20 cellular contexts compared by ENCODE assay signal in genomic region chr1:108142258-108142657, GRCh38.
"Had no signal": no experiment of that assay in that cellular context is flagged by ENCODE, and none has a peak within 500 bp of the region (broad histone marks: within the 10 kb centered on the region; RNA-seq: fewer than 3 reads in every experiment).

No MANE protein-coding gene starts in this region.

- H3K4me1 Mint-ChIP-seq: naive B cell, nephron progenitor cell had no signal

- ATAC-seq: left colon; left ventricle myocardium superior; right cardiac atrium; stimulated activated naive CD8-positive, alpha-beta T cell treated with anti-CD3 and anti-CD28 coated beads, Interleukin-15, Interleukin-2, amounts not matched to agents 100 U/mL and 50 U/mL, for 24 hours had no signal

- H3K9me3 ChIP-seq: esophagus squamous epithelium, thyroid gland had no signal

- H3K79me2 ChIP-seq: hepatocyte had no signal

- FAIRE-seq: urothelium cell line had no signal

- DNase-seq: effector memory CD4-positive, alpha-beta T cell; esophagus squamous epithelium; head of caudate nucleus; left colon; left ventricle myocardium superior; mesendoderm; naive B cell; nephron progenitor cell; posterior cingulate gyrus; right cardiac atrium; stimulated activated CD4-positive, alpha-beta T cell treated with anti-CD3 and anti-CD28 coated beads, Interleukin-4, amount 100 ng/mL, for 1 hour; stimulated activated CD8-positive, alpha-beta memory T cell treated with anti-CD3 and anti-CD28 coated beads, Interleukin-4, amount 100 ng/mL, for 48 hours; stimulated activated naive CD8-positive, alpha-beta T cell treated with anti-CD3 and anti-CD28 coated beads, Interleukin-15, Interleukin-2, amounts not matched to agents 100 U/mL and 50 U/mL, for 24 hours; thyroid gland had no signal

- H3K27me3 Mint-ChIP-seq: naive B cell, type B pancreatic cell had no signal

- H3K4me3 ChIP-seq: esophagus squamous epithelium, hepatocyte, lung, suprapubic skin, thyroid gland had no signal

- H2AFZ ChIP-seq: hepatocyte had no signal

- H3K27ac ChIP-seq: esophagus squamous epithelium, hepatocyte, suprapubic skin, thyroid gland had no signal

- H3K4me1 ChIP-seq: suprapubic skin, thyroid gland had no signal

- H3K9me3 Mint-ChIP-seq: stimulated activated effector memory CD8-positive, alpha-beta T cell treated with anti-CD3 and anti-CD28 coated beads, Interleukin-12 subunit alpha, Interleukin-12 subunit beta, amount 100 ng/mL, for 72 hours had no signal

- H3K4me2 ChIP-seq: hepatocyte had no signal

- H3K27ac Mint-ChIP-seq: nephron progenitor cell; stimulated activated effector memory CD8-positive, alpha-beta T cell treated with anti-CD3 and anti-CD28 coated beads, Interleukin-12 subunit alpha, Interleukin-12 subunit beta, amount 100 ng/mL, for 72 hours; type B pancreatic cell had no signal

- H3K27me3 ChIP-seq: esophagus squamous epithelium, hepatocyte, suprapubic skin, thyroid gland had no signal

- H3K4me3 Mint-ChIP-seq: naive B cell; nephron progenitor cell; stimulated activated effector memory CD8-positive, alpha-beta T cell treated with anti-CD3 and anti-CD28 coated beads, Interleukin-12 subunit alpha, Interleukin-12 subunit beta, amount 100 ng/mL, for 72 hours; type B pancreatic cell had no signal
